19 cellular contexts compared by ENCODE assay signal in genomic region chr15:68176601-68177000, GRCh38. TPM values are rescaled to one million over a fixed set of nuclear protein-coding genes. Genes with fewer than 3 reads are reported as not detected.
A peak's percentile ranks its signal among the peaks of the same experiment; 100 is the strongest.
DNase-seq lines count a peak whose midpoint lies in the region; ATAC-seq, FAIRE-seq and TF ChIP-seq lines count a peak whose summit lies in the region.
"Had no signal": no experiment of that assay in that cellular context is flagged by ENCODE, and none has a peak within 500 bp of the region (broad histone marks: within the 10 kb centered on the region; RNA-seq: fewer than 3 reads in every experiment).

No MANE protein-coding gene starts in this region.

- no peak overlapping the region for H4K8ac ChIP-seq in neuronal stem cell (ENCODE audit: low read depth, low read length)

- peak overlapping the region; percentile 47 for H3K27ac Mint-ChIP-seq in activated naive CD8-positive, alpha-beta T cell
- no peak overlapping the region for H3K27ac Mint-ChIP-seq in activated naive CD8-positive, alpha-beta T cell treated with anti-CD3 and anti-CD28 coated beads, Interleukin-2, amount 50 U/mL, for 24 hours
- no peak overlapping the region for H3K27ac Mint-ChIP-seq in astrocyte (ENCODE audit: unreplicated experiment)

- H3K27ac ChIP-seq in astrocyte (ENCODE audit: low read depth, low read length) (no peak overlapping the region), gastroesophageal sphincter (peak overlapping the region in 3 of 4 donors; percentile 49 to 76 (median 63)), neuronal stem cell (replicated peaks; ENCODE audit: low read length) (no peak overlapping the region)

- H2AK5ac ChIP-seq in neuronal stem cell (ENCODE audit: low read depth, low read length) = no peak overlapping the region

- no peak overlapping the region for H3K23ac ChIP-seq in neuronal stem cell (ENCODE audit: low read depth, low read length, poor library complexity)

- TF ChIP-seq POLR2A in gastroesophageal sphincter (IDR thresholded peaks at IDR 0.05) = no peak

- no peak overlapping the region for H3K4ac ChIP-seq in neuronal stem cell (ENCODE audit: low read length)

- H3K4me1 ChIP-seq in astrocyte (ENCODE audit: insufficient read depth, low read length) (peaks cover 3% of the 10 kb centered on the region), gastroesophageal sphincter (peaks cover 0 to 27% (median 8%) of the 10 kb centered on the region in 3 donors), neuronal stem cell (ENCODE audit: control insufficient read depth in 2 of 2, insufficient read depth in 1 of 2, low read depth in 1 of 2, low read length in 2 of 2) (no peaks in the 10 kb centered on the region)

- TF ChIP-seq CTCF in astrocyte (IDR thresholded peaks at IDR 0.05; ENCODE audit: insufficient read depth, low read depth, low read length) = no peak
- no peak for TF ChIP-seq CTCF in gastroesophageal sphincter (IDR thresholded peaks at IDR 0.05)

- H3K79me2 ChIP-seq in astrocyte (ENCODE audit: insufficient read depth, low read length) = no peaks in the 10 kb centered on the region

- peaks cover 2% of the 10 kb centered on the region for H3K79me1 ChIP-seq in neuronal stem cell (ENCODE audit: low read depth, low read length)

- peaks cover 3% of the 10 kb centered on the region for H3K36me3 Mint-ChIP-seq in activated naive CD8-positive, alpha-beta T cell
- peaks cover 40% of the 10 kb centered on the region for H3K36me3 Mint-ChIP-seq in activated naive CD8-positive, alpha-beta T cell treated with anti-CD3 and anti-CD28 coated beads, Interleukin-2, amount 50 U/mL, for 24 hours (ENCODE audit: low read depth)
- H3K36me3 Mint-ChIP-seq in astrocyte (ENCODE audit: low read depth, unreplicated experiment) = peaks cover 4% of the 10 kb centered on the region

- H3K4me2 ChIP-seq in astrocyte (ENCODE audit: low read length) = no peak overlapping the region
- H3K4me2 ChIP-seq in neuronal stem cell (ENCODE audit: insufficient read depth, low read length, poor library complexity, severe bottlenecking) = no peak overlapping the region

- H2BK12ac ChIP-seq in neuronal stem cell (ENCODE audit: low read length) = no peak overlapping the region

- 96 to 100% methylated on average over 3 of the region's 3 CpGs for WGBS in gastroesophageal sphincter (ENCODE audit: low coverage in 1 of 2), 2 donors
- no CpG with 5 or more reads among the region's 3 CpGs for WGBS in neuronal stem cell (ENCODE audit: extremely low coverage in 2 of 2, insufficient read length in 2 of 2, insufficient replicate concordance in 1 of 2), 2 donors

- TF ChIP-seq EP300 in gastroesophageal sphincter (IDR thresholded peaks at IDR 0.05) = no peak

- H2BK5ac ChIP-seq in neuronal stem cell (ENCODE audit: low read length) = no peak overlapping the region

- H3K18ac ChIP-seq in neuronal stem cell (ENCODE audit: low read length) = no peak overlapping the region

- no peaks in the 10 kb centered on the region for H3K9me3 Mint-ChIP-seq in activated naive CD8-positive, alpha-beta T cell (ENCODE audit: low read depth)
- no peaks in the 10 kb centered on the region for H3K9me3 Mint-ChIP-seq in activated naive CD8-positive, alpha-beta T cell treated with anti-CD3 and anti-CD28 coated beads, Interleukin-2, amount 50 U/mL, for 24 hours
- no peaks in the 10 kb centered on the region for H3K9me3 Mint-ChIP-seq in astrocyte (ENCODE audit: unreplicated experiment)

- H3K36me3 ChIP-seq in astrocyte (ENCODE audit: insufficient read depth, low read length) (peaks cover 17% of the 10 kb centered on the region), gastroesophageal sphincter (peaks cover 0 to 70% of the 10 kb centered on the region in 2 donors), MG63 (peaks cover 31% of the 10 kb centered on the region), neuronal stem cell (replicated peaks in 1 of 2; ENCODE audit: control insufficient read depth in 2 of 2, insufficient read depth in 2 of 2, low read length in 2 of 2) (peaks cover 8 to 88% of the 10 kb centered on the region in 2 donors)

- FAIRE-seq in astrocyte (lab: Jason Lieb, UNC) = no peak

- H3K27me3 ChIP-seq in astrocyte (ENCODE audit: insufficient read depth, low read length) (no peaks in the 10 kb centered on the region), gastroesophageal sphincter (no peaks in the 10 kb centered on the region), MG63 (no peaks in the 10 kb centered on the region), neuronal stem cell (ENCODE audit: control insufficient read depth in 3 of 3, insufficient read depth in 3 of 3, low read depth in 1 of 3, low read length in 3 of 3) (no peaks in the 10 kb centered on the region)

- no peak overlapping the region for H2BK120ac ChIP-seq in neuronal stem cell (ENCODE audit: low read depth, low read length)

- H3K4me3 ChIP-seq in astrocyte (ENCODE audit: insufficient read depth, low read depth, low read length) (no peak overlapping the region), gastroesophageal sphincter (no peak overlapping the region), MG63 (no peak overlapping the region), neuronal stem cell (ENCODE audit: low read length in 2 of 2) (no peak overlapping the region)

- peaks cover 7% of the 10 kb centered on the region for H4K20me1 ChIP-seq in astrocyte (ENCODE audit: insufficient read depth, low read length)

- H2AFZ ChIP-seq in astrocyte (ENCODE audit: low read depth, low read length) (no peak overlapping the region), neuronal stem cell (ENCODE audit: low read length) (no peak overlapping the region)

- no peak overlapping the region for H3K9ac ChIP-seq in astrocyte (ENCODE audit: low read length)
- H3K9ac ChIP-seq in neuronal stem cell (ENCODE audit: low read depth, low read length, poor library complexity) = no peak overlapping the region

- H2BK15ac ChIP-seq in neuronal stem cell (ENCODE audit: low read length) = no peak overlapping the region

- ATAC-seq in activated naive CD8-positive, alpha-beta T cell treated with anti-CD3 and anti-CD28 coated beads, Interleukin-2, amount 50 U/mL, for 24 hours = no peak
- ATAC-seq in gastroesophageal sphincter (peak; percentile 42), HG03565 (IDR thresholded peaks at IDR 0.05; ENCODE audit: unreplicated experiment) (no peak)

- no peak overlapping the region for H3K4me3 Mint-ChIP-seq in activated naive CD8-positive, alpha-beta T cell
- no peak overlapping the region for H3K4me3 Mint-ChIP-seq in activated naive CD8-positive, alpha-beta T cell treated with anti-CD3 and anti-CD28 coated beads, Interleukin-2, amount 50 U/mL, for 24 hours
- no peak overlapping the region for H3K4me3 Mint-ChIP-seq in astrocyte (ENCODE audit: unreplicated experiment)

- H3K14ac ChIP-seq in neuronal stem cell (ENCODE audit: low read length) = no peak overlapping the region

- no peaks in the 10 kb centered on the region for H3K27me3 Mint-ChIP-seq in activated naive CD8-positive, alpha-beta T cell
- H3K27me3 Mint-ChIP-seq in activated naive CD8-positive, alpha-beta T cell treated with anti-CD3 and anti-CD28 coated beads, Interleukin-2, amount 50 U/mL, for 24 hours = no peaks in the 10 kb centered on the region
- no peaks in the 10 kb centered on the region for H3K27me3 Mint-ChIP-seq in astrocyte (ENCODE audit: low read depth, unreplicated experiment)

- no peak for DNase-seq in activated naive CD8-positive, alpha-beta T cell treated with anti-CD3 and anti-CD28 coated beads, Interleukin-2, amount 50 U/mL, for 24 hours
- DNase-seq in astrocyte (ENCODE audit: low read depth) = peak; percentile 8
- no peak for DNase-seq in MG63
- DNase-seq in cerebellar cortex (ENCODE audit: low spot score) = no peak
- DNase-seq in neuronal stem cell (ENCODE audit: low spot score) = no peak
- DNase-seq: C1 segment of cervical spinal cord; DND-41; GF-D8; GOT3; KBM-7; NCI-H1436; NCI-H2029; NCI-H2171; NCI-H446; NCI-H69; NK-92 treated with Interleukin-12 subunit alpha and Interleukin-12 subunit beta, amount 100 ng/mL, for 24 hours had no signal

- no peak overlapping the region for H4K91ac ChIP-seq in neuronal stem cell (ENCODE audit: low read depth, low read length, poor library complexity)

- H3K9me3 ChIP-seq in astrocyte (ENCODE audit: insufficient read depth, low read depth, low read length) = no peaks in the 10 kb centered on the region
- no peaks in the 10 kb centered on the region for H3K9me3 ChIP-seq in gastroesophageal sphincter
- no peaks in the 10 kb centered on the region for H3K9me3 ChIP-seq in MG63
- H3K9me3 ChIP-seq in neuronal stem cell (replicated peaks in 1 of 2; ENCODE audit: control insufficient read depth in 2 of 2, insufficient read depth in 1 of 2, low read depth in 1 of 2, low read length in 2 of 2) = no peaks in the 10 kb centered on the region

- peaks cover 9% of the 10 kb centered on the region for H3K4me1 Mint-ChIP-seq in activated naive CD8-positive, alpha-beta T cell (ENCODE audit: low read depth)
- no peaks in the 10 kb centered on the region for H3K4me1 Mint-ChIP-seq in activated naive CD8-positive, alpha-beta T cell treated with anti-CD3 and anti-CD28 coated beads, Interleukin-2, amount 50 U/mL, for 24 hours
- H3K4me1 Mint-ChIP-seq in astrocyte (ENCODE audit: low read depth, unreplicated experiment) = peaks cover 2% of the 10 kb centered on the region

RNA-seq across cellular contexts. Expression of gene CALML4, which starts 28.5 kb away (rescaled TPM):
- total RNA-seq in astrocyte = 0.26 and 0.91 TPM in 2 replicates
- 10 to 100 TPM; 16.8 to 77.8 (median 48.9) TPM for total RNA-seq in gastroesophageal sphincter
- 0.82 and 3.3 TPM in 2 replicates for total RNA-seq in MG63 (2014; rRNA removed; shearing (Covaris generic); ENCODE audit: low replicate concordance)
- polyA plus RNA-seq in neuronal stem cell (2013, experiment 1 of 2) = 26.8 TPM
- polyA plus RNA-seq in neuronal stem cell (2013, experiment 2 of 2) = 28.4 TPM

RNA-seq across cellular contexts. Expression of gene CLN6, which starts 52.9 kb away (rescaled TPM):
- total RNA-seq in astrocyte = 15.4 and 19.0 TPM in 2 replicates
- 10 to 100 TPM in 3 of 4 donors, 1 to 10 TPM in 1; 6.1 to 14.9 (median 13.3) TPM for total RNA-seq in gastroesophageal sphincter
- 29.5 and 38.8 TPM in 2 replicates for total RNA-seq in MG63 (2014; rRNA removed; shearing (Covaris generic); ENCODE audit: low replicate concordance)
- polyA plus RNA-seq in neuronal stem cell (2013, experiment 1 of 2) = 19.2 TPM
- polyA plus RNA-seq in neuronal stem cell (2013, experiment 2 of 2) = 19.5 TPM

Comparison
In these comparisons a context has a peak if more than half of its experiments do, and no peak if none do; other contexts are left out.
1. H3K27ac ChIP-seq: peak in gastroesophageal sphincter (3 of 4); none in astrocyte (single experiment) and neuronal stem cell (single experiment).